Comparison of ENCODE assay signal across 1 cellular context in genomic region chr1:37808369-37809319, GRCh38.
TF ChIP-seq lines count a peak whose summit lies in the region.

No MANE protein-coding gene starts in this region.

TF ChIP-seq in GM12878, 131 proteins besides CTCF, POLR2A, EP300 and RAD21 (continued from another document):
- no peak for TF ChIP-seq BCLAF1 (IDR thresholded peaks at IDR 0.05)
